20 cellular contexts compared by ENCODE assay signal in genomic region chr18:74616494-74616893, GRCh38.
"Had no signal": no experiment of that assay in that cellular context is flagged by ENCODE, and none has a peak within 500 bp of the region (broad histone marks: within the 10 kb centered on the region; RNA-seq: fewer than 3 reads in every experiment).

No MANE protein-coding gene starts in this region.

- H3K4me1 ChIP-seq: colonic mucosa, esophagus squamous epithelium, gastrocnemius medialis, prostate gland, right atrium auricular region had no signal

- H3K4me3 ChIP-seq: colonic mucosa, esophagus squamous epithelium, gastrocnemius medialis, lung, mucosa of descending colon, prostate gland, right atrium auricular region, stomach, thyroid gland had no signal

- ATAC-seq: gastrocnemius medialis; mucosa of descending colon; natural killer cell treated with Interleukin-12 subunit alpha and Interleukin-12 subunit beta and Interleukin-15 and Interleukin-18, amount 100 ng/mL, for 72 hours; sciatic nerve; stimulated activated effector memory CD8-positive, alpha-beta T cell treated with anti-CD3 and anti-CD28 coated beads, Interleukin-12 subunit alpha, Interleukin-12 subunit beta, amount 100 ng/mL, for 72 hours had no signal

- DNase-seq: colonic mucosa; effector CD8-positive, alpha-beta T cell; endodermal cell; erythroblast; esophagus squamous epithelium; gastrocnemius medialis; head of caudate nucleus; mucosa of descending colon; naive B cell; stimulated activated CD4-positive, alpha-beta T cell treated with anti-CD3 and anti-CD28 coated beads, Interleukin-2, amount 100 ng/mL, for 24 hours; stimulated activated CD4-positive, alpha-beta T cell treated with anti-CD3 and anti-CD28 coated beads, Interleukin-4, amount 100 ng/mL, for 24 hours; stimulated activated naive CD4-positive, alpha-beta T cell treated with Interleukin-2 at 50 U/mL for 16 hours; stomach; thyroid gland had no signal

- H3K27ac ChIP-seq: colonic mucosa, esophagus squamous epithelium, gastrocnemius medialis, prostate gland, right atrium auricular region, stomach, thyroid gland had no signal

- H3K27me3 ChIP-seq: colonic mucosa, esophagus squamous epithelium, gastrocnemius medialis, right atrium auricular region, stomach, thyroid gland had no signal

- H3K36me3 ChIP-seq: colonic mucosa, esophagus squamous epithelium, gastrocnemius medialis, prostate gland, right atrium auricular region, stomach, thyroid gland had no signal

- H3K9me3 ChIP-seq: colonic mucosa, gastrocnemius medialis, mucosa of descending colon, prostate gland, thyroid gland had no signal
